In genomic region chr1:173669491-173669941, GRCh38 we compare ENCODE assay signal across 8 cellular contexts. TPM values are rescaled to one million over a fixed set of nuclear protein-coding genes. Genes with fewer than 3 reads are reported as not detected.
DNase-seq lines count a peak whose midpoint lies in the region; ATAC-seq and TF ChIP-seq lines count a peak whose summit lies in the region.

A gene with protein sequence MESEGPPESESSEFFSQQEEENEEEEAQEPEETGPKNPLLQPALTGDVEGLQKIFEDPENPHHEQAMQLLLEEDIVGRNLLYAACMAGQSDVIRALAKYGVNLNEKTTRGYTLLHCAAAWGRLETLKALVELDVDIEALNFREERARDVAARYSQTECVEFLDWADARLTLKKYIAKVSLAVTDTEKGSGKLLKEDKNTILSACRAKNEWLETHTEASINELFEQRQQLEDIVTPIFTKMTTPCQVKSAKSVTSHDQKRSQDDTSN (minus strand): TSS chr1:173669851. CDS start chr1:173659418, 10,433 bp downstream.

- H3F3A ChIP-seq in neural cell (ENCODE audit: insufficient read depth, low read length, poor library complexity, severe bottlenecking): no peaks in the 10 kb centered on the region

- H3K36me3 Mint-ChIP-seq in activated naive CD4-positive, alpha-beta T cell treated with anti-CD3 and anti-CD28 coated beads for 36 hours (ENCODE audit: low read depth): peaks cover 2% of the 10 kb centered on the region
- no peaks in the 10 kb centered on the region for H3K36me3 Mint-ChIP-seq in activated B cell treated with CpG ODN at 0.5 μM for 24 hours (ENCODE audit: low read depth)

- no peaks in the 10 kb centered on the region for H3K36me3 ChIP-seq in neural cell (ENCODE audit: insufficient read depth, low read length)

- no peaks in the 10 kb centered on the region for H3K9me2 ChIP-seq in neural cell (ENCODE audit: insufficient read depth, low read length)

- H4K20me1 ChIP-seq in neural cell (ENCODE audit: insufficient read depth): no peaks in the 10 kb centered on the region

- peak; percentile 29 for DNase-seq in activated naive CD4-positive, alpha-beta T cell treated with anti-CD3 and anti-CD28 coated beads for 36 hours
- DNase-seq in activated naive CD4-positive, alpha-beta T cell (lab: John Stamatoyannopoulos, UW): no peak
- DNase-seq in activated B cell treated with CpG ODN at 0.5 μM for 24 hours (peak; percentile 14), fibroblast of peridontal ligament (ENCODE audit: extremely low read depth) (peak; percentile 17)
- no peak for DNase-seq in activated effector memory CD4-positive, alpha-beta T cell treated with anti-CD3 and anti-CD28 coated beads, Interleukin-2, amount 50 U/mL, for 16 hours

- H3K79me2 ChIP-seq in neural cell (replicated peaks; ENCODE audit: insufficient read depth, low read length): peaks cover 4% of the 10 kb centered on the region

- H3K9me3 ChIP-seq in neural cell (ENCODE audit: low read length): no peaks in the 10 kb centered on the region

- H3K27me3 ChIP-seq in neural cell (ENCODE audit: insufficient read depth, low read depth, low read length): no peaks in the 10 kb centered on the region

- no peaks in the 10 kb centered on the region for H3K9me3 Mint-ChIP-seq in activated naive CD4-positive, alpha-beta T cell treated with anti-CD3 and anti-CD28 coated beads for 36 hours
- H3K9me3 Mint-ChIP-seq in activated B cell treated with CpG ODN at 0.5 μM for 24 hours: no peaks in the 10 kb centered on the region

- H3K27ac Mint-ChIP-seq in activated naive CD4-positive, alpha-beta T cell treated with anti-CD3 and anti-CD28 coated beads for 36 hours: no peak within 1 kb of the TSS
- no peak within 1 kb of the TSS for H3K27ac Mint-ChIP-seq in activated B cell treated with CpG ODN at 0.5 μM for 24 hours

- H3K27ac ChIP-seq in neural cell (ENCODE audit: low read length): no peak within 1 kb of the TSS

- no peak for TF ChIP-seq RAD21 in neural cell (conservative IDR thresholded peaks at IDR 0.05)

- POLR2A ChIA-PET in activated B cell treated with CpG ODN at 0.5 μM for 24 hours (lab: Charles Lee): no interaction called here

- ATAC-seq in activated B cell treated with CpG ODN at 0.5 μM for 24 hours (ENCODE audit: low read depth) (no peak), GM21737 (IDR thresholded peaks at IDR 0.05; ENCODE audit: unreplicated experiment) (no peak), GM18858 (IDR thresholded peaks at IDR 0.05; ENCODE audit: unreplicated experiment) (no peak)

- peak within 1 kb of the TSS; percentile 53 for H3K4me3 Mint-ChIP-seq in activated naive CD4-positive, alpha-beta T cell treated with anti-CD3 and anti-CD28 coated beads for 36 hours
- H3K4me3 Mint-ChIP-seq in activated B cell treated with CpG ODN at 0.5 μM for 24 hours: peak within 1 kb of the TSS; percentile 15

- peak within 1 kb of the TSS; percentile 27 for H3K4me2 ChIP-seq in neural cell (ENCODE audit: low read length)

- H2AFZ ChIP-seq in neural cell (ENCODE audit: low read depth, low read length): peak within 1 kb of the TSS; percentile 48

- TF ChIP-seq CTCF in activated B cell treated with CpG ODN at 0.5 μM for 24 hours (IDR thresholded peaks at IDR 0.05) (no peak), neural cell (IDR thresholded peaks at IDR 0.05; ENCODE audit: poor library complexity, severe bottlenecking) (no peak)

- peak within 1 kb of the TSS; percentile 61 for H3K9ac ChIP-seq in neural cell (ENCODE audit: low read length)

- peaks cover 13% of the 10 kb centered on the region for H3K4me1 Mint-ChIP-seq in activated naive CD4-positive, alpha-beta T cell treated with anti-CD3 and anti-CD28 coated beads for 36 hours (ENCODE audit: low read depth)
- peaks cover 10% of the 10 kb centered on the region for H3K4me1 Mint-ChIP-seq in activated B cell treated with CpG ODN at 0.5 μM for 24 hours

- peaks cover 30% of the 10 kb centered on the region for H3K27me3 Mint-ChIP-seq in activated naive CD4-positive, alpha-beta T cell treated with anti-CD3 and anti-CD28 coated beads for 36 hours (ENCODE audit: low read depth)
- H3K27me3 Mint-ChIP-seq in activated B cell treated with CpG ODN at 0.5 μM for 24 hours: peaks cover 41% of the 10 kb centered on the region

- TF ChIP-seq EP300 in neural cell (conservative IDR thresholded peaks at IDR 0.05; ENCODE audit: poor library complexity, severe bottlenecking): no peak

- intact Hi-C loops in activated naive CD4-positive, alpha-beta T cell treated with anti-CD3 and anti-CD28 coated beads for 36 hours (cut with micrococcal nuclease): no loop called here
- intact Hi-C loops in activated B cell treated with CpG ODN at 0.5 μM for 24 hours (cut with micrococcal nuclease): no loop called here

- H3K4me3 ChIP-seq in neural cell (ENCODE audit: low read length): peak within 1 kb of the TSS; percentile 71

- CTCF ChIA-PET in activated naive CD4-positive, alpha-beta T cell treated with anti-CD3 and anti-CD28 coated beads for 36 hours (lab: Charles Lee): no interaction called here
- CTCF ChIA-PET in activated B cell treated with CpG ODN at 0.5 μM for 24 hours (lab: Charles Lee): no interaction called here

TF ChIP-seq in neural cell, 6 proteins besides CTCF, POLR2A, EP300 and RAD21:
- TF ChIP-seq EZH2 (IDR thresholded peaks at IDR 0.05; ENCODE audit: borderline replicate concordance, insufficient read depth, low read length, poor library complexity, severe bottlenecking): no peak
- TF ChIP-seq TAF1 (IDR thresholded peaks at IDR 0.05; ENCODE audit: low read depth): no peak
- no peak for TF ChIP-seq SMC3 (conservative IDR thresholded peaks at IDR 0.05; ENCODE audit: poor library complexity)
- peak; percentile 35 for TF ChIP-seq MXI1 (conservative IDR thresholded peaks at IDR 0.05; ENCODE audit: poor library complexity, severe bottlenecking)
- TF ChIP-seq, protein P1, sequence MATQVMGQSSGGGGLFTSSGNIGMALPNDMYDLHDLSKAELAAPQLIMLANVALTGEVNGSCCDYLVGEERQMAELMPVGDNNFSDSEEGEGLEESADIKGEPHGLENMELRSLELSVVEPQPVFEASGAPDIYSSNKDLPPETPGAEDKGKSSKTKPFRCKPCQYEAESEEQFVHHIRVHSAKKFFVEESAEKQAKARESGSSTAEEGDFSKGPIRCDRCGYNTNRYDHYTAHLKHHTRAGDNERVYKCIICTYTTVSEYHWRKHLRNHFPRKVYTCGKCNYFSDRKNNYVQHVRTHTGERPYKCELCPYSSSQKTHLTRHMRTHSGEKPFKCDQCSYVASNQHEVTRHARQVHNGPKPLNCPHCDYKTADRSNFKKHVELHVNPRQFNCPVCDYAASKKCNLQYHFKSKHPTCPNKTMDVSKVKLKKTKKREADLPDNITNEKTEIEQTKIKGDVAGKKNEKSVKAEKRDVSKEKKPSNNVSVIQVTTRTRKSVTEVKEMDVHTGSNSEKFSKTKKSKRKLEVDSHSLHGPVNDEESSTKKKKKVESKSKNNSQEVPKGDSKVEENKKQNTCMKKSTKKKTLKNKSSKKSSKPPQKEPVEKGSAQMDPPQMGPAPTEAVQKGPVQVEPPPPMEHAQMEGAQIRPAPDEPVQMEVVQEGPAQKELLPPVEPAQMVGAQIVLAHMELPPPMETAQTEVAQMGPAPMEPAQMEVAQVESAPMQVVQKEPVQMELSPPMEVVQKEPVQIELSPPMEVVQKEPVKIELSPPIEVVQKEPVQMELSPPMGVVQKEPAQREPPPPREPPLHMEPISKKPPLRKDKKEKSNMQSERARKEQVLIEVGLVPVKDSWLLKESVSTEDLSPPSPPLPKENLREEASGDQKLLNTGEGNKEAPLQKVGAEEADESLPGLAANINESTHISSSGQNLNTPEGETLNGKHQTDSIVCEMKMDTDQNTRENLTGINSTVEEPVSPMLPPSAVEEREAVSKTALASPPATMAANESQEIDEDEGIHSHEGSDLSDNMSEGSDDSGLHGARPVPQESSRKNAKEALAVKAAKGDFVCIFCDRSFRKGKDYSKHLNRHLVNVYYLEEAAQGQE (IDR thresholded peaks at IDR 0.05; ENCODE audit: borderline replicate concordance): no peak
- TF ChIP-seq POLR2AphosphoS5 (IDR thresholded peaks at IDR 0.05): no peak
TF ChIP-seq in neural cell: peak in this region for 1.

RNA-seq across cellular contexts. Expression of the gene that starts here (rescaled TPM):
- total RNA-seq in activated naive CD4-positive, alpha-beta T cell treated with anti-CD3 and anti-CD28 coated beads for 36 hours: not detected
- total RNA-seq in activated B cell treated with CpG ODN at 0.5 μM for 24 hours: not detected in 2 replicates
- 8.7 and 9.9 TPM in 2 replicates for polyA plus RNA-seq in neural cell
- polyA minus RNA-seq in neural cell: 20.3 and 22.2 TPM in 2 replicates

Comparison
In these comparisons a context has a peak if more than half of its experiments do, and no peak if none do; other contexts are left out.
1. Peak in DNase-seq in activated naive CD4-positive, alpha-beta T cell treated with anti-CD3 and anti-CD28 coated beads for 36 hours; RNA of the gene not detected or under 1 TPM.
2. Peak in DNase-seq in activated B cell treated with CpG ODN at 0.5 μM for 24 hours; RNA of the gene not detected or under 1 TPM.